19 cellular contexts compared by ENCODE assay signal in genomic region chr2:134973241-134974146, GRCh38. TPM values are rescaled to one million over a fixed set of nuclear protein-coding genes. Genes with fewer than 3 reads are reported as not detected.
DNase-seq lines count a peak whose midpoint lies in the region; ATAC-seq and TF ChIP-seq lines count a peak whose summit lies in the region.
"Had no signal": no experiment of that assay in that cellular context is flagged by ENCODE, and none has a peak within 500 bp of the region (broad histone marks: within the 10 kb centered on the region; RNA-seq: fewer than 3 reads in every experiment).

No MANE protein-coding gene starts in this region.

- no peaks in the 10 kb centered on the region for H3K27me3 Mint-ChIP-seq in activated T-cell treated with anti-CD3 and anti-CD28 coated beads, Interleukin-2, amount 50 U/mL, for 72 hours (ENCODE audit: low read depth)
- H3K27me3 Mint-ChIP-seq in stimulated activated naive B cell treated with anti-CD40 and anti-IgM and Interleukin-4, amounts not matched to agents 10 μg/mL and 1 μg/mL and 100 μg/mL, for 72 hours: no peaks in the 10 kb centered on the region

- H3K4me1 Mint-ChIP-seq in activated T-cell treated with anti-CD3 and anti-CD28 coated beads, Interleukin-2, amount 50 U/mL, for 72 hours (ENCODE audit: low read depth): peaks cover 9% of the 10 kb centered on the region
- peaks cover 4% of the 10 kb centered on the region in 2 donors for H3K4me1 Mint-ChIP-seq in stimulated activated naive B cell treated with anti-CD40 and anti-IgM and Interleukin-4, amounts not matched to agents 10 μg/mL and 1 μg/mL and 100 μg/mL, for 72 hours
- H3K4me1 Mint-ChIP-seq: CD4-positive, alpha-beta memory T cell; T-cell had no signal

- peak; percentile 81 to 87 for ATAC-seq in activated T-cell treated with anti-CD3 and anti-CD28 coated beads, Interleukin-2, amount 50 U/mL, for 72 hours (replicated peaks in 1 of 2)
- peak; percentile 61 for ATAC-seq in HG03432 (IDR thresholded peaks at IDR 0.05; ENCODE audit: unreplicated experiment)
- ATAC-seq in stimulated activated naive B cell treated with anti-CD40 and anti-IgM and Interleukin-4, amounts not matched to agents 10 μg/mL and 1 μg/mL and 100 μg/mL, for 72 hours (replicated peaks): peak; percentile 31 to 41
- no peak for ATAC-seq in sciatic nerve
- ATAC-seq in HG02623 (IDR thresholded peaks at IDR 0.05; ENCODE audit: unreplicated experiment): no peak
- ATAC-seq: left ventricle myocardium superior, T-cell, upper lobe of right lung had no signal

- peak overlapping the region in 1 of 2 donors; percentile 10 for H3K4me3 Mint-ChIP-seq in activated T-cell treated with anti-CD3 and anti-CD28 coated beads, Interleukin-2, amount 50 U/mL, for 72 hours
- H3K4me3 Mint-ChIP-seq in stimulated activated naive B cell treated with anti-CD40 and anti-IgM and Interleukin-4, amounts not matched to agents 10 μg/mL and 1 μg/mL and 100 μg/mL, for 72 hours: no peak overlapping the region
- H3K4me3 Mint-ChIP-seq: CD4-positive, alpha-beta memory T cell; HFFc6; T-cell had no signal

- DNase-seq in activated T-cell treated with anti-CD3 and anti-CD28 coated beads, Interleukin-2, amount 50 U/mL, for 72 hours: no peak
- DNase-seq in activated T-cell treated with anti-CD3 and anti-CD28 coated beads, Interleukin-2, amount 50 U/mL, for 48 hours: no peak
- peak; percentile 17 for DNase-seq in GM20000 (ENCODE audit: low spot score)
- no peak for DNase-seq in stimulated activated naive B cell treated with anti-CD40 and anti-IgM and Interleukin-4, amounts not matched to agents 10 μg/mL and 1 μg/mL and 100 μg/mL, for 72 hours
- DNase-seq in sciatic nerve (ENCODE audit: low spot score): no peak
- no peak for DNase-seq in posterior cingulate gyrus
- DNase-seq: activated CD8-positive, alpha-beta memory T cell treated with anti-CD3 and anti-CD28 coated beads, Interleukin-2, amount 50 U/mL, for 48 hours; amygdala; CD4-positive, alpha-beta memory T cell; foreskin melanocyte; HFFc6; left ventricle myocardium superior; ovary; stimulated activated naive CD4-positive, alpha-beta T cell treated with Interleukin-2 at 50 U/mL for 16 hours; T-cell; upper lobe of right lung; WERI-Rb-1 had no signal

- no peak for TF ChIP-seq CTCF in GM20000 (IDR thresholded peaks at IDR 0.05; ENCODE audit: extremely low read depth, missing control alignments)

- H3K27ac Mint-ChIP-seq in activated T-cell treated with anti-CD3 and anti-CD28 coated beads, Interleukin-2, amount 50 U/mL, for 72 hours: peak overlapping the region; percentile 16
- no peak overlapping the region for H3K27ac Mint-ChIP-seq in stimulated activated naive B cell treated with anti-CD40 and anti-IgM and Interleukin-4, amounts not matched to agents 10 μg/mL and 1 μg/mL and 100 μg/mL, for 72 hours
- H3K27ac Mint-ChIP-seq: CD4-positive, alpha-beta memory T cell; HFFc6; T-cell had no signal

- peaks cover 22 to 26% of the 10 kb centered on the region in 2 donors for H3K9me3 Mint-ChIP-seq in activated T-cell treated with anti-CD3 and anti-CD28 coated beads, Interleukin-2, amount 50 U/mL, for 72 hours
- peaks cover 25 to 29% of the 10 kb centered on the region in 2 donors for H3K9me3 Mint-ChIP-seq in stimulated activated naive B cell treated with anti-CD40 and anti-IgM and Interleukin-4, amounts not matched to agents 10 μg/mL and 1 μg/mL and 100 μg/mL, for 72 hours

- peaks cover 16 to 25% of the 10 kb centered on the region in 2 donors for H3K36me3 Mint-ChIP-seq in activated T-cell treated with anti-CD3 and anti-CD28 coated beads, Interleukin-2, amount 50 U/mL, for 72 hours (ENCODE audit: insufficient read depth in 2 of 2)
- peaks cover 12 to 29% of the 10 kb centered on the region in 2 donors for H3K36me3 Mint-ChIP-seq in stimulated activated naive B cell treated with anti-CD40 and anti-IgM and Interleukin-4, amounts not matched to agents 10 μg/mL and 1 μg/mL and 100 μg/mL, for 72 hours

- intact Hi-C loops in sciatic nerve (cut with DNase I) (no loop called here), posterior cingulate gyrus (cut with DNase I) (no loop called here)

RNA-seq across cellular contexts. Expression of gene CCNT2, which starts 54.9 kb away (rescaled TPM):
- 10 to 100 TPM; 37.8 to 44.0 TPM for total RNA-seq in activated T-cell treated with anti-CD3 and anti-CD28 coated beads, Interleukin-2, amount 50 U/mL, for 72 hours
- 56.7 TPM for total RNA-seq in sciatic nerve

Comparison
In these comparisons a context has a peak if more than half of its experiments do, and no peak if none do; other contexts are left out.
1. ATAC-seq: peak in activated T-cell treated with anti-CD3 and anti-CD28 coated beads, Interleukin-2, amount 50 U/mL, for 72 hours (2 of 2), HG03432 (single experiment) and stimulated activated naive B cell treated with anti-CD40 and anti-IgM and Interleukin-4, amounts not matched to agents 10 μg/mL and 1 μg/mL and 100 μg/mL, for 72 hours (2 of 2); none in sciatic nerve (single experiment) and HG02623 (single experiment).